ENCODE assay signal across 11 cellular contexts in genomic region chr15:88401972-88402656, GRCh38.
DNase-seq lines count a peak whose midpoint lies in the region; ATAC-seq and TF ChIP-seq lines count a peak whose summit lies in the region.
"Had no signal": no experiment of that assay in that cellular context is flagged by ENCODE, and none has a peak within 500 bp of the region (broad histone marks: within the 10 kb centered on the region; RNA-seq: fewer than 3 reads in every experiment).

No MANE protein-coding gene starts in this region.

- TF ChIP-seq CTCF in GM12865 (IDR thresholded peaks at IDR 0.05; ENCODE audit: insufficient read depth, low read depth, low read length, missing control alignments) (no peak), NB4 (IDR thresholded peaks at IDR 0.05; ENCODE audit: low read depth, low read length) (no peak), neural progenitor cell (IDR thresholded peaks at IDR 0.05) (no peak), PC-3 (conservative IDR thresholded peaks at IDR 0.05; ENCODE audit: low read depth, low read length) (no peak)

- no peak for TF ChIP-seq POLR2A in NB4 (IDR thresholded peaks at IDR 0.05; ENCODE audit: extremely low read depth, insufficient read length)

- H3K4me1 ChIP-seq in neural progenitor cell (peaks cover 27% of the 10 kb centered on the region), PC-3 (ENCODE audit: insufficient read depth, low read length) (no peaks in the 10 kb centered on the region)
- no peaks in the 10 kb centered on the region for H3K4me1 ChIP-seq in CD8-positive, alpha-beta memory T cell (ENCODE audit: insufficient read depth, low read length)

- H3K4me3 Mint-ChIP-seq in neural progenitor cell, result no peak overlapping the region
- no peak overlapping the region for H3K4me3 Mint-ChIP-seq in CD8-positive, alpha-beta memory T cell
- H3K4me3 Mint-ChIP-seq: activated naive CD8-positive, alpha-beta T cell; neural crest cell had no signal

- no peak overlapping the region for H3K27ac Mint-ChIP-seq in neural progenitor cell
- H3K27ac Mint-ChIP-seq in CD8-positive, alpha-beta memory T cell, result no peak overlapping the region
- H3K27ac Mint-ChIP-seq: activated naive CD8-positive, alpha-beta T cell had no signal

- no peaks in the 10 kb centered on the region for H3K36me3 Mint-ChIP-seq in neural progenitor cell
- H3K36me3 Mint-ChIP-seq in CD8-positive, alpha-beta memory T cell, result no peaks in the 10 kb centered on the region
- H3K36me3 Mint-ChIP-seq: activated naive CD8-positive, alpha-beta T cell; IgD-negative memory B cell had no signal

- no peak overlapping the region for H3K9ac ChIP-seq in neural progenitor cell
- H3K9ac ChIP-seq in PC-3 (ENCODE audit: low read length), result no peak overlapping the region

- ATAC-seq in HG02973 (IDR thresholded peaks at IDR 0.05; ENCODE audit: unreplicated experiment) (no peak), PC-3 (no peak)

- H4K20me1 ChIP-seq in neural progenitor cell (ENCODE audit: low read depth), result no peaks in the 10 kb centered on the region
- H4K20me1 ChIP-seq in PC-3 (ENCODE audit: low read length), result no peaks in the 10 kb centered on the region

- peaks cover 18% of the 10 kb centered on the region for H3K4me1 Mint-ChIP-seq in neural progenitor cell
- no peaks in the 10 kb centered on the region for H3K4me1 Mint-ChIP-seq in CD8-positive, alpha-beta memory T cell

- H2AFZ ChIP-seq in neural progenitor cell (replicated peaks) (no peak overlapping the region), PC-3 (ENCODE audit: low read length) (no peak overlapping the region)

- no peak overlapping the region for H3K4me3 ChIP-seq in GM12865 (ENCODE audit: low read depth, low read length)
- H3K4me3 ChIP-seq in NB4 (ENCODE audit: low read depth, low read length), result no peak overlapping the region
- no peak overlapping the region for H3K4me3 ChIP-seq in neural progenitor cell
- H3K4me3 ChIP-seq in CD8-positive, alpha-beta memory T cell (ENCODE audit: low read length), result no peak overlapping the region
- no peak overlapping the region for H3K4me3 ChIP-seq in PC-3 (ENCODE audit: low read length)

- H3K9me3 ChIP-seq in neural progenitor cell (ENCODE audit: low read depth) (no peaks in the 10 kb centered on the region), PC-3 (ENCODE audit: low read length) (no peaks in the 10 kb centered on the region)
- no peaks in the 10 kb centered on the region for H3K9me3 ChIP-seq in CD8-positive, alpha-beta memory T cell (ENCODE audit: low read length)

- peaks cover 41% of the 10 kb centered on the region for H3K27me3 Mint-ChIP-seq in neural progenitor cell (ENCODE audit: insufficient read depth, low read depth)
- peaks cover 2 to 26% of the 10 kb centered on the region in 2 donors for H3K27me3 Mint-ChIP-seq in CD8-positive, alpha-beta memory T cell
- H3K27me3 Mint-ChIP-seq: activated naive CD8-positive, alpha-beta T cell had no signal

- H3F3A ChIP-seq in neural progenitor cell (ENCODE audit: low read depth) (peaks cover 9% of the 10 kb centered on the region), PC-3 (ENCODE audit: low read length, unreplicated experiment) (no peaks in the 10 kb centered on the region)

- H3K27me3 ChIP-seq in neural progenitor cell (no peaks in the 10 kb centered on the region), PC-3 (ENCODE audit: low read length) (peaks cover 37% of the 10 kb centered on the region)
- no peaks in the 10 kb centered on the region for H3K27me3 ChIP-seq in CD8-positive, alpha-beta memory T cell (ENCODE audit: insufficient read depth, low read length, poor library complexity, severe bottlenecking)

- CTCF ChIA-PET in CD8-positive, alpha-beta memory T cell (lab: Charles Lee), result interaction anchor here (1.1 kb wide), 1 partner anchor 12 kb away, joined by 3 read pairs; no protein-coding TSS in a partner anchor
- CTCF ChIA-PET in PC-3 (lab: Charles Lee), result no interaction called here

- intact Hi-C loops in PC-3 (cut with micrococcal nuclease), result no loop called here

- POLR2A ChIA-PET in CD8-positive, alpha-beta memory T cell (lab: Charles Lee), result no interaction called here
- POLR2A ChIA-PET in PC-3 (lab: Charles Lee; ENCODE audit: unreplicated experiment), result no interaction called here

- no TSS peak for BruUV-seq in PC-3 (replicated peaks; lab: Mats Ljungman, UMichigan)

- DNase-seq in GM12865 (ENCODE audit: low read depth), result peak; percentile 6
- peak; percentile 19 for DNase-seq in NB4 (ENCODE audit: low read depth)
- DNase-seq in anterior cingulate cortex (lab: John Stamatoyannopoulos, UW), result peak in 41 of 58 donors; percentile 3 to 81 (median 42)
- DNase-seq in neural progenitor cell (ENCODE audit: low spot score), result peak; percentile 68
- no peak for DNase-seq in CD8-positive, alpha-beta memory T cell
- DNase-seq in NCI-H2227 (lab: John Stamatoyannopoulos, UW; ENCODE audit: unreplicated experiment), result no peak
- DNase-seq in PC-3, result no peak

- peaks cover 3% of the 10 kb centered on the region for H3K9me3 Mint-ChIP-seq in neural progenitor cell
- H3K9me3 Mint-ChIP-seq in CD8-positive, alpha-beta memory T cell, result peaks cover 0 to 2% (median 0%) of the 10 kb centered on the region in 5 donors
- H3K9me3 Mint-ChIP-seq: neural crest cell had no signal

- H3K4me2 ChIP-seq in neural progenitor cell (peak overlapping the region; percentile 55), PC-3 (ENCODE audit: low read length) (no peak overlapping the region)

- H3K79me2 ChIP-seq in neural progenitor cell (ENCODE audit: low read depth) (no peaks in the 10 kb centered on the region), PC-3 (ENCODE audit: low read length) (no peaks in the 10 kb centered on the region)

- H3K36me3 ChIP-seq in neural progenitor cell, result no peaks in the 10 kb centered on the region
- H3K36me3 ChIP-seq in CD8-positive, alpha-beta memory T cell (ENCODE audit: insufficient read depth, low read length), result no peaks in the 10 kb centered on the region
- H3K36me3 ChIP-seq in PC-3 (ENCODE audit: low read depth, low read length), result no peaks in the 10 kb centered on the region

- H3K27ac ChIP-seq in neural progenitor cell (no peak overlapping the region), PC-3 (ENCODE audit: low read length) (no peak overlapping the region)
- H3K27ac ChIP-seq in CD8-positive, alpha-beta memory T cell (ENCODE audit: low read depth, low read length), result no peak overlapping the region

- no peaks in the 10 kb centered on the region for H3K9me2 ChIP-seq in PC-3 (replicated peaks; ENCODE audit: low read length)

Comparison
In these comparisons a context has a peak if more than half of its experiments do, and no peak if none do; other contexts are left out.
1. DNase-seq: peak in GM12865 (single experiment), NB4 (single experiment), anterior cingulate cortex (41 of 58) and neural progenitor cell (single experiment); none in CD8-positive, alpha-beta memory T cell (0 of 5), NCI-H2227 (single experiment) and PC-3 (single experiment).